16 cellular contexts compared by ENCODE assay signal in genomic region chr3:138875096-138875753, GRCh38.
"Had no signal": no experiment of that assay in that cellular context is flagged by ENCODE, and none has a peak within 500 bp of the region (broad histone marks: within the 10 kb centered on the region; RNA-seq: fewer than 3 reads in every experiment).

No MANE protein-coding gene starts in this region.

- H3K27me3 Mint-ChIP-seq: activated CD4-positive, alpha-beta T cell treated with anti-CD3 and anti-CD28 coated beads, Interleukin-2, amount 10 ng/mL, durations not matched to agents 7 days and 5 days had no signal

- DNase-seq: activated CD4-positive, alpha-beta T cell treated with anti-CD3 and anti-CD28 coated beads, Interleukin-2, amount 10 ng/mL, durations not matched to agents 7 days and 5 days; activated CD4-positive, CD25-positive, alpha-beta regulatory T cell; activated CD8-positive, alpha-beta memory T cell treated with anti-CD3 and anti-CD28 coated beads for 24 hours; activated gamma-delta T cell treated with Interleukin-2 at 50 U/mL for 16 hours; aorta; effector CD8-positive, alpha-beta T cell; hypothalamus; kidney glomerular epithelial cell; midbrain; stimulated activated naive CD4-positive, alpha-beta T cell; upper lobe of left lung had no signal

- H3K9me3 ChIP-seq: right atrium auricular region, suprapubic skin, upper lobe of left lung had no signal

- H3K36me3 ChIP-seq: right atrium auricular region, suprapubic skin, upper lobe of left lung had no signal

- H3K27me3 ChIP-seq: right atrium auricular region, suprapubic skin, upper lobe of left lung had no signal

- H3K4me1 ChIP-seq: right atrium auricular region had no signal

- H3K27ac ChIP-seq: SK-N-MC, suprapubic skin had no signal

- H3K4me3 ChIP-seq: lung, right atrium auricular region, SK-N-MC, skin epidermis, suprapubic skin, upper lobe of left lung had no signal

- H3K4me3 Mint-ChIP-seq: activated CD4-positive, alpha-beta T cell treated with anti-CD3 and anti-CD28 coated beads, Interleukin-2, amount 10 ng/mL, durations not matched to agents 7 days and 5 days had no signal
